In genomic region chr6:111661541-111662041, GRCh38 we compare ENCODE assay signal across 2 cellular contexts.
A peak's percentile ranks its signal among the peaks of the same experiment; 100 is the strongest.
TF ChIP-seq lines count a peak whose summit lies in the region.

No MANE protein-coding gene starts in this region.

TF ChIP-seq in K562, 482 proteins besides CTCF, POLR2A, EP300 and RAD21 (continued from another document and continues in another):
- TF ChIP-seq HMGXB4 (CRISPR knock-in tag; IDR thresholded peaks at IDR 0.05) (no peak), KLF1 (tag; IDR thresholded peaks at IDR 0.05) (no peak), FOXA3 (CRISPR knock-in tag; conservative IDR thresholded peaks at IDR 0.05 in 1 of 2, IDR thresholded peaks at IDR 0.05 in 1 of 2) (no peak), ELF2 (CRISPR knock-in tag; IDR thresholded peaks at IDR 0.05) (no peak), PTTG1 (tag; IDR thresholded peaks at IDR 0.05; ENCODE audit: low read depth) (no peak), TAF9B (IDR thresholded peaks at IDR 0.05; ENCODE audit: partially characterized antibody) (no peak), CREB3 (tag; conservative IDR thresholded peaks at IDR 0.05; ENCODE audit: low read depth) (no peak), CTCFL (IDR thresholded peaks at IDR 0.05; ENCODE audit: borderline replicate concordance, insufficient read depth, low read depth, low read length, poor library complexity, severe bottlenecking) (no peak), TRIM25 (IDR thresholded peaks at IDR 0.05; ENCODE audit: borderline replicate concordance) (no peak), RBM34 (IDR thresholded peaks at IDR 0.05; ENCODE audit: borderline replicate concordance, insufficient read depth, low read length) (no peak), TFAP4 (CRISPR knock-in tag; IDR thresholded peaks at IDR 0.05; ENCODE audit: borderline replicate concordance) (0 out of 2 replicates have a peak, but pooled peaks have one; percentile 40), ARID1B (IDR thresholded peaks at IDR 0.05) (no peak), ZNF263 (CRISPR knock-in tag; IDR thresholded peaks at IDR 0.05; ENCODE audit: borderline replicate concordance) (no peak), ESRRB (CRISPR knock-in tag; IDR thresholded peaks at IDR 0.05; ENCODE audit: borderline replicate concordance) (no peak), NFIX (CRISPR knock-in tag; IDR thresholded peaks at IDR 0.05; ENCODE audit: low read depth) (no peak)
- TF ChIP-seq, protein P1, sequence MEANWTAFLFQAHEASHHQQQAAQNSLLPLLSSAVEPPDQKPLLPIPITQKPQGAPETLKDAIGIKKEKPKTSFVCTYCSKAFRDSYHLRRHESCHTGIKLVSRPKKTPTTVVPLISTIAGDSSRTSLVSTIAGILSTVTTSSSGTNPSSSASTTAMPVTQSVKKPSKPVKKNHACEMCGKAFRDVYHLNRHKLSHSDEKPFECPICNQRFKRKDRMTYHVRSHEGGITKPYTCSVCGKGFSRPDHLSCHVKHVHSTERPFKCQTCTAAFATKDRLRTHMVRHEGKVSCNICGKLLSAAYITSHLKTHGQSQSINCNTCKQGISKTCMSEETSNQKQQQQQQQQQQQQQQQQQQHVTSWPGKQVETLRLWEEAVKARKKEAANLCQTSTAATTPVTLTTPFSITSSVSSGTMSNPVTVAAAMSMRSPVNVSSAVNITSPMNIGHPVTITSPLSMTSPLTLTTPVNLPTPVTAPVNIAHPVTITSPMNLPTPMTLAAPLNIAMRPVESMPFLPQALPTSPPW (CRISPR knock-in tag; IDR thresholded peaks at IDR 0.05), result 0 out of 2 replicates have a peak, but pooled peaks have one; percentile 22

TF ChIP-seq in SK-N-SH, 30 proteins besides CTCF, POLR2A, EP300 and RAD21 (continued from another document):
- TF ChIP-seq IRF3 (IDR thresholded peaks at IDR 0.05; ENCODE audit: low read depth, low read length) (no peak), EZH2phosphoT487 (IDR thresholded peaks at IDR 0.05; ENCODE audit: borderline replicate concordance, low read depth) (no peak), USF2 (IDR thresholded peaks at IDR 0.05; ENCODE audit: borderline replicate concordance, low read depth, low read length) (no peak), SMC3 (IDR thresholded peaks at IDR 0.05; ENCODE audit: low read depth, low read length) (no peak), POLR2AphosphoS5 (IDR thresholded peaks at IDR 0.05; ENCODE audit: low read depth, low read length) (no peak)
- TF ChIP-seq, protein P2, sequence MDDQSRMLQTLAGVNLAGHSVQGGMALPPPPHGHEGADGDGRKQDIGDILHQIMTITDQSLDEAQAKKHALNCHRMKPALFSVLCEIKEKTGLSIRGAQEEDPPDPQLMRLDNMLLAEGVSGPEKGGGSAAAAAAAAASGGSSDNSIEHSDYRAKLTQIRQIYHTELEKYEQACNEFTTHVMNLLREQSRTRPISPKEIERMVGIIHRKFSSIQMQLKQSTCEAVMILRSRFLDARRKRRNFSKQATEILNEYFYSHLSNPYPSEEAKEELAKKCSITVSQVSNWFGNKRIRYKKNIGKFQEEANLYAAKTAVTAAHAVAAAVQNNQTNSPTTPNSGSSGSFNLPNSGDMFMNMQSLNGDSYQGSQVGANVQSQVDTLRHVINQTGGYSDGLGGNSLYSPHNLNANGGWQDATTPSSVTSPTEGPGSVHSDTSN (IDR thresholded peaks at IDR 0.05), result no peak
